1 cellular context compared by ENCODE assay signal in genomic region chr9:82597225-82598158, GRCh38.
TF ChIP-seq lines count a peak whose summit lies in the region.

No MANE protein-coding gene starts in this region.

TF ChIP-seq in GM23338, 12 proteins besides CTCF, POLR2A, EP300 and RAD21 (continued from another document):
- no peak for TF ChIP-seq ZNF462 (CRISPR knock-in tag; IDR thresholded peaks at IDR 0.05)
- no peak for TF ChIP-seq EZH2 (IDR thresholded peaks at IDR 0.05; ENCODE audit: low read depth, unreplicated experiment)
- no peak for TF ChIP-seq CREB1 (CRISPR knock-in tag; IDR thresholded peaks at IDR 0.05; ENCODE audit: low read depth)
- TF ChIP-seq JUNB (IDR thresholded peaks at IDR 0.05; ENCODE audit: unreplicated experiment) = no peak
- TF ChIP-seq ZNF114 (CRISPR knock-in tag; IDR thresholded peaks at IDR 0.05) = no peak
- TF ChIP-seq ZNF331 (CRISPR knock-in tag; IDR thresholded peaks at IDR 0.05; ENCODE audit: low read depth) = no peak
- TF ChIP-seq POLR2AphosphoS5 (IDR thresholded peaks at IDR 0.05; ENCODE audit: low read depth) = no peak
- no peak for TF ChIP-seq ETS1 (IDR thresholded peaks at IDR 0.05)
- TF ChIP-seq REST (IDR thresholded peaks at IDR 0.05; ENCODE audit: unreplicated experiment) = no peak
